Comparison of ENCODE assay signal across 14 cellular contexts in genomic region chr5:142097681-142098080, GRCh38. TPM values are rescaled to one million over a fixed set of nuclear protein-coding genes. Genes with fewer than 3 reads are reported as not detected.
DNase-seq lines count a peak whose midpoint lies in the region; ATAC-seq, FAIRE-seq and TF ChIP-seq lines count a peak whose summit lies in the region.
"Had no signal": no experiment of that assay in that cellular context is flagged by ENCODE, and none has a peak within 500 bp of the region (broad histone marks: within the 10 kb centered on the region; RNA-seq: fewer than 3 reads in every experiment).

No MANE protein-coding gene starts in this region.

- TF ChIP-seq POLR2A in breast epithelium (IDR thresholded peaks at IDR 0.05) = no peak

- H3K27me3 Mint-ChIP-seq in MCF 10A (ENCODE audit: insufficient read depth, unreplicated experiment) (no peaks in the 10 kb centered on the region), Caco-2 (ENCODE audit: insufficient read depth, unreplicated experiment) (no peaks in the 10 kb centered on the region)
- no peaks in the 10 kb centered on the region for H3K27me3 Mint-ChIP-seq in stimulated activated naive CD8-positive, alpha-beta T cell treated with anti-CD3 and anti-CD28 coated beads, Interleukin-15, amount 100 ng/mL, for 72 hours

- TF ChIP-seq CTCF in MCF 10A (IDR thresholded peaks at IDR 0.05; ENCODE audit: unreplicated experiment) (no peak), breast epithelium (IDR thresholded peaks at IDR 0.05) (no peak), PC-3 (conservative IDR thresholded peaks at IDR 0.05; ENCODE audit: low read depth, low read length) (no peak), bronchial epithelial cell (IDR thresholded peaks at IDR 0.05; ENCODE audit: insufficient read depth, low read length, severe bottlenecking) (no peak), Caco-2 (IDR thresholded peaks at IDR 0.05; ENCODE audit: insufficient read depth in 1 of 2, low read depth in 1 of 2, low read length in 1 of 2, severe bottlenecking in 1 of 2, unreplicated experiment in 1 of 2) (no peak)

- H3K4me3 ChIP-seq in breast epithelium (no peak overlapping the region), PC-3 (ENCODE audit: low read length) (no peak overlapping the region), bronchial epithelial cell (ENCODE audit: low read depth, low read length) (no peak overlapping the region), Caco-2 (ENCODE audit: low read depth, low read length) (no peak overlapping the region)
- H3K4me3 ChIP-seq: psoas muscle had no signal

- ATAC-seq in PC-3 = no peak
- no peak for ATAC-seq in stimulated activated naive CD8-positive, alpha-beta T cell treated with anti-CD3 and anti-CD28 coated beads, Interleukin-15, amount 100 ng/mL, for 72 hours
- ATAC-seq: psoas muscle; stimulated activated effector memory CD8-positive, alpha-beta T cell treated with anti-CD3 and anti-CD28 coated beads, Interleukin-12 subunit alpha, Interleukin-12 subunit beta, amount 100 ng/mL, for 72 hours had no signal

- H3F3A ChIP-seq in PC-3 (ENCODE audit: low read length, unreplicated experiment) = no peaks in the 10 kb centered on the region

- H3K36me3 ChIP-seq in breast epithelium (no peaks in the 10 kb centered on the region), PC-3 (ENCODE audit: low read depth, low read length) (no peaks in the 10 kb centered on the region), bronchial epithelial cell (ENCODE audit: control insufficient read depth, insufficient read depth, low read length) (no peaks in the 10 kb centered on the region), Caco-2 (ENCODE audit: control insufficient read depth, insufficient read depth, low read length) (no peaks in the 10 kb centered on the region)

- CTCF ChIA-PET in MCF 10A (lab: Yijun Ruan, JAX) = interaction anchor here (0.6 to 1.7 kb wide), 5 partner anchors 11 to 120 kb away, joined by 3 to 9 read pairs (median 4); partner anchors contain the start of gene NDFIP1
- CTCF ChIA-PET in PC-3 (lab: Charles Lee) = interaction anchor here (0.6 kb wide), 1 partner anchor 22 kb away, joined by 4 read pairs; no protein-coding TSS in a partner anchor
- CTCF ChIA-PET in Caco-2 (lab: Charles Lee) = no interaction called here

- no peak overlapping the region for H3K9ac ChIP-seq in PC-3 (ENCODE audit: low read length)

- no peaks in the 10 kb centered on the region for H3K9me2 ChIP-seq in PC-3 (replicated peaks; ENCODE audit: low read length)

- H3K27ac ChIP-seq in breast epithelium = no peak overlapping the region
- no peak overlapping the region for H3K27ac ChIP-seq in PC-3 (ENCODE audit: low read length)
- H3K27ac ChIP-seq: psoas muscle had no signal

- peak; percentile 95 for DNase-seq in MCF 10A (ENCODE audit: unreplicated experiment)
- DNase-seq in breast epithelium (ENCODE audit: low spot score in 2 of 2) = no peak
- peak; percentile 48 for DNase-seq in PC-3
- DNase-seq in bronchial epithelial cell (ENCODE audit: low read depth) = peak; percentile 96
- DNase-seq in stimulated activated naive CD8-positive, alpha-beta T cell treated with anti-CD3 and anti-CD28 coated beads, Interleukin-15, amount 100 ng/mL, for 72 hours = no peak
- no peak for DNase-seq in 8988T
- DNase-seq in Caco-2 = no peak
- no peak for DNase-seq in LoVo (ENCODE audit: low spot score)
- DNase-seq: AML-193, HCEC 1CT, MV-4-11, NCI-H510A, psoas muscle had no signal

- H3K4me1 ChIP-seq in breast epithelium (no peaks in the 10 kb centered on the region), PC-3 (ENCODE audit: insufficient read depth, low read length) (no peaks in the 10 kb centered on the region; the same call in 1 of the 2 replicates), Caco-2 (no peaks in the 10 kb centered on the region)

- H3K9me3 ChIP-seq in breast epithelium (no peaks in the 10 kb centered on the region), PC-3 (ENCODE audit: low read length) (no peaks in the 10 kb centered on the region), Caco-2 (no peaks in the 10 kb centered on the region)
- H3K9me3 ChIP-seq: psoas muscle had no signal

- H3K36me3 Mint-ChIP-seq in MCF 10A (ENCODE audit: insufficient read depth, unreplicated experiment) = no peaks in the 10 kb centered on the region
- no peaks in the 10 kb centered on the region for H3K36me3 Mint-ChIP-seq in Caco-2 (ENCODE audit: insufficient read depth, unreplicated experiment)

- H2AFZ ChIP-seq in PC-3 (ENCODE audit: low read length) = no peak overlapping the region

- intact Hi-C loops in MCF 10A (cut with micrococcal nuclease) (loop anchor here (5.0 kb wide), 1 partner anchor 70 kb away; no protein-coding TSS in a partner anchor), breast epithelium (cut with DNase I; ENCODE audit: low total_unique reads) (no loop called here), PC-3 (cut with micrococcal nuclease) (no loop called here), Caco-2 (cut with micrococcal nuclease; ENCODE audit: unreplicated experiment) (no loop called here)

- peak overlapping the region; percentile 6 for H3K4me3 Mint-ChIP-seq in MCF 10A (ENCODE audit: unreplicated experiment)
- peak overlapping the region; percentile 11 to 54 for H3K4me3 Mint-ChIP-seq in stimulated activated naive CD8-positive, alpha-beta T cell treated with anti-CD3 and anti-CD28 coated beads, Interleukin-15, amount 100 ng/mL, for 72 hours
- no peak overlapping the region for H3K4me3 Mint-ChIP-seq in Caco-2 (ENCODE audit: unreplicated experiment)
- H3K4me3 Mint-ChIP-seq: stimulated activated effector memory CD8-positive, alpha-beta T cell treated with anti-CD3 and anti-CD28 coated beads, Interleukin-12 subunit alpha, Interleukin-12 subunit beta, amount 100 ng/mL, for 72 hours had no signal

- POLR2A ChIA-PET in MCF 10A (lab: Yijun Ruan, JAX) (interaction anchor here (0.6 to 3.5 kb wide), 16 partner anchors 12 to 764 kb away, joined by 3 to 68 read pairs (median 4); partner anchors contain the start of gene NDFIP1), PC-3 (lab: Charles Lee; ENCODE audit: unreplicated experiment) (no interaction called here), Caco-2 (lab: Charles Lee) (no interaction called here)

- no peaks in the 10 kb centered on the region for H4K20me1 ChIP-seq in PC-3 (ENCODE audit: low read length)

- no peaks in the 10 kb centered on the region for H3K79me2 ChIP-seq in PC-3 (ENCODE audit: low read length)

- no peaks in the 10 kb centered on the region for H3K27me3 ChIP-seq in breast epithelium
- H3K27me3 ChIP-seq in PC-3 (ENCODE audit: low read length) = no peaks in the 10 kb centered on the region
- no peaks in the 10 kb centered on the region for H3K27me3 ChIP-seq in bronchial epithelial cell (ENCODE audit: control insufficient read depth, insufficient read depth, low read length)
- no peaks in the 10 kb centered on the region for H3K27me3 ChIP-seq in Caco-2 (replicated peaks; ENCODE audit: control insufficient read depth, insufficient read depth, low read length)

- FAIRE-seq in bronchial epithelial cell (lab: Jason Lieb, UNC) = peak; percentile 86

- H3K27ac Mint-ChIP-seq in MCF 10A (ENCODE audit: low read depth, unreplicated experiment) = no peak overlapping the region
- H3K27ac Mint-ChIP-seq in stimulated activated naive CD8-positive, alpha-beta T cell treated with anti-CD3 and anti-CD28 coated beads, Interleukin-15, amount 100 ng/mL, for 72 hours = peak overlapping the region; percentile 1 to 54
- no peak overlapping the region for H3K27ac Mint-ChIP-seq in Caco-2 (ENCODE audit: unreplicated experiment)
- H3K27ac Mint-ChIP-seq: stimulated activated effector memory CD8-positive, alpha-beta T cell treated with anti-CD3 and anti-CD28 coated beads, Interleukin-12 subunit alpha, Interleukin-12 subunit beta, amount 100 ng/mL, for 72 hours had no signal

- peaks cover 18% of the 10 kb centered on the region for H3K4me1 Mint-ChIP-seq in MCF 10A (ENCODE audit: insufficient read depth, unreplicated experiment)
- peaks cover 85% of the 10 kb centered on the region for H3K4me1 Mint-ChIP-seq in stimulated activated naive CD8-positive, alpha-beta T cell treated with anti-CD3 and anti-CD28 coated beads, Interleukin-15, amount 100 ng/mL, for 72 hours
- peaks cover under 1% of the 10 kb centered on the region for H3K4me1 Mint-ChIP-seq in Caco-2 (ENCODE audit: low read depth, unreplicated experiment)

- H3K4me2 ChIP-seq in PC-3 (ENCODE audit: low read length) = no peak overlapping the region

- no TSS peak for BruUV-seq in MCF 10A (replicated peaks; lab: Mats Ljungman, UMichigan)
- BruUV-seq in PC-3 (replicated peaks; lab: Mats Ljungman, UMichigan) = no TSS peak
- no TSS peak for BruUV-seq in Caco-2 (replicated peaks; lab: Mats Ljungman, UMichigan)

- H3K9me3 Mint-ChIP-seq in MCF 10A (ENCODE audit: unreplicated experiment) (no peaks in the 10 kb centered on the region), Caco-2 (ENCODE audit: unreplicated experiment) (no peaks in the 10 kb centered on the region)
- peaks cover 9 to 10% of the 10 kb centered on the region in 2 donors for H3K9me3 Mint-ChIP-seq in stimulated activated naive CD8-positive, alpha-beta T cell treated with anti-CD3 and anti-CD28 coated beads, Interleukin-15, amount 100 ng/mL, for 72 hours
- H3K9me3 Mint-ChIP-seq: stimulated activated effector memory CD8-positive, alpha-beta T cell treated with anti-CD3 and anti-CD28 coated beads, Interleukin-12 subunit alpha, Interleukin-12 subunit beta, amount 100 ng/mL, for 72 hours had no signal

RNA-seq across cellular contexts. Expression of gene NDFIP1, which starts 10.9 kb away (rescaled TPM):
- total RNA-seq in MCF 10A (2022) = 50.8 and 61.6 TPM in 2 replicates
- 100 to 1,000 TPM; 115 to 135 (median 117) TPM for total RNA-seq in breast epithelium
- total RNA-seq in PC-3 (2014; rRNA removed) = 33.5 and 38.2 TPM in 2 replicates
- 16.8 and 29.8 TPM in 2 replicates for total RNA-seq in bronchial epithelial cell
- 49.0 and 51.6 TPM in 2 replicates for total RNA-seq in Caco-2 (2022)

Comparison
In these comparisons a context has a peak if more than half of its experiments do, and no peak if none do; other contexts are left out.
1. DNase-seq: peak in MCF 10A (single experiment), PC-3 (single experiment) and bronchial epithelial cell (single experiment); none in breast epithelium (0 of 2), stimulated activated naive CD8-positive, alpha-beta T cell treated with anti-CD3 and anti-CD28 coated beads, Interleukin-15, amount 100 ng/mL, for 72 hours (0 of 2), 8988T (single experiment), Caco-2 (0 of 2) and LoVo (single experiment).
2. H3K27ac Mint-ChIP-seq: peak in stimulated activated naive CD8-positive, alpha-beta T cell treated with anti-CD3 and anti-CD28 coated beads, Interleukin-15, amount 100 ng/mL, for 72 hours (2 of 2); none in MCF 10A (single experiment) and Caco-2 (single experiment).